In the genomic region with DNA sequence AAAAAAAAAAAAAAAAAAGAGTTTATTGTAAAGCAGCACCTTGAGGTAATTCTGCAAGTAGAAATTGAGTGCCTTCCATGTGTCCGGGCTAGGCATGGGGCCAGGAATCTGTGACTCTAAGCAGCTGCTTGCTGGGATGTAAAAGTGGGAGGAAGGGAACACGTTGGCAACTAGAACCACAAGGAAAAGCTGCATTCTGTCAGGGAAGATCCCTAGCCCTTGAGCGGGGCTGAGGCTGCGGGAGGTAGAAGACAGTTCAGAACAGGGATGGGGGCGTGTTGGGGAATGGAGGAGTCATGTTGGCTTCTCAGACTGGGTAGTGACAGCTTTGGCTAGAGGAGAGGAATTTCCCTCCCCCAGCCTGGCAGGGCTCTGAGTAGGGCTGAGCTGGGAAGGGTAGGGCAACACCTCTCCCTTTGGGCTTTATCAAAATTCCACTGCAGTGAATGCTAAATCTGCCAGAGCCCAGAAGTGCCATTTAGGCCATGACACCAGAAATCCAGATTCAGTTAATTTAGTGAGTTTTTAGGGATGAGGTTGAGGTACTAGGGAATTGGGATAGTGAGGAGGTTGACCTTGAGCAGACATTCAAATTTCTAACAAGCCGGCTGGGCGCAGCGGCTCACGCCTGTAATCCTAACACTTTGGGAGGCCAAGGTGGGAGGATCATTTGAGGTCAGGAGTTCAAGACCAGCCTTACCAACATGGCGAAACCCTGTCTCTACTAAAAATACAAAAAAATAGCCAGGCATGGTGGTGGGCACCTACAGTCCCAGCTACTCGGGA, we compare ENCODE assay signal across 9 cellular contexts. TPM values are rescaled to one million over a fixed set of nuclear protein-coding genes. Genes with fewer than 3 reads are reported as not detected.
DNase-seq lines count a peak whose midpoint lies in the region; ATAC-seq and TF ChIP-seq lines count a peak whose summit lies in the region.
"Had no signal": no experiment of that assay in that cellular context is flagged by ENCODE, and none has a peak within 500 bp of the region (broad histone marks: within the 10 kb centered on the region; RNA-seq: fewer than 3 reads in every experiment).

No MANE protein-coding gene starts in this region.

- ATAC-seq in heart right ventricle: peak; percentile 26 to 73 (median 67)
- ATAC-seq in HG02840 (IDR thresholded peaks at IDR 0.05; ENCODE audit: low FRiP score, unreplicated experiment): no peak

- H3K4me1 ChIP-seq in adrenal gland (replicated peaks in 1 of 2) (peaks cover 21 to 35% of the 10 kb centered on the region in 2 donors), heart right ventricle (peaks cover 4 to 49% (median 37%) of the 10 kb centered on the region in 9 donors), sigmoid colon (peaks cover 0 to 55% (median 36%) of the 10 kb centered on the region in 4 donors)

- H3K27ac ChIP-seq in adrenal gland: peak overlapping the region in 3 of 5 donors; percentile 42 to 86 (median 78)
- peak overlapping the region; percentile 60 to 96 (median 87) for H3K27ac ChIP-seq in heart right ventricle
- H3K27ac ChIP-seq in sigmoid colon: peak overlapping the region; percentile 80 to 99 (median 90)

- peak in 1 of 2 donors; percentile 24 for TF ChIP-seq POLR2A in adrenal gland (IDR thresholded peaks at IDR 0.05)
- TF ChIP-seq POLR2A in sigmoid colon (IDR thresholded peaks at IDR 0.05): no peak

- intact Hi-C loops in adrenal gland (cut with DNase I) (no loop called here), heart right ventricle (cut with DNase I) (no loop called here), sigmoid colon (cut with DNase I) (loop anchor here (2.0 to 10.0 kb wide), 2 partner anchors 75 to 263 kb away; a partner anchor contains a TSS)

- H3K27me3 ChIP-seq in adrenal gland: no peaks in the 10 kb centered on the region
- no peaks in the 10 kb centered on the region for H3K27me3 ChIP-seq in heart right ventricle
- H3K27me3 ChIP-seq in sigmoid colon: no peaks in the 10 kb centered on the region

- 58 to 64% (median 59%) methylated on average over 11 of the region's 11 CpGs for WGBS in adrenal gland, 4 donors
- 33 to 47% methylated on average over 11 of the region's 11 CpGs for WGBS in heart right ventricle, 2 donors
- WGBS in sigmoid colon, 2 donors: 52 to 71% methylated on average over 11 of the region's 11 CpGs

- no peak overlapping the region for H3K4me3 ChIP-seq in adrenal gland
- peak overlapping the region in 1 of 10 donors; percentile 9 for H3K4me3 ChIP-seq in heart right ventricle
- no peak overlapping the region for H3K4me3 ChIP-seq in sigmoid colon

- TF ChIP-seq EP300 in sigmoid colon (IDR thresholded peaks at IDR 0.05): peak in 1 of 4 donors; percentile 52

- no peaks in the 10 kb centered on the region for H3K36me3 ChIP-seq in adrenal gland (replicated peaks in 1 of 2)
- no peaks in the 10 kb centered on the region for H3K36me3 ChIP-seq in heart right ventricle
- no peaks in the 10 kb centered on the region for H3K36me3 ChIP-seq in sigmoid colon

- H3K9me3 ChIP-seq in adrenal gland (replicated peaks in 1 of 3) (no peaks in the 10 kb centered on the region), heart right ventricle (no peaks in the 10 kb centered on the region), sigmoid colon (no peaks in the 10 kb centered on the region)

- DNase-seq in GM04504 (ENCODE audit: low read depth) (peak; percentile 76), adrenal gland (peak; percentile 65 to 94 (median 85)), heart right ventricle (peak; percentile 66 to 80), sigmoid colon (peak; percentile 96), COLO829 (ENCODE audit: low spot score) (no peak), dermis blood vessel endothelial cell (no peak)
- DNase-seq in activated CD4-positive, alpha-beta T cell treated with anti-CD3 and anti-CD28 coated beads for 1 hour: no peak
- DNase-seq: activated naive CD4-positive, alpha-beta T cell treated with anti-CD3 and anti-CD28 coated beads, Interleukin-2, amount 50 U/mL, for 16 hours had no signal

- no peak for TF ChIP-seq CTCF in adrenal gland (IDR thresholded peaks at IDR 0.05)
- TF ChIP-seq CTCF in heart right ventricle (IDR thresholded peaks at IDR 0.05): no peak
- TF ChIP-seq CTCF in sigmoid colon (IDR thresholded peaks at IDR 0.05): no peak

RNA-seq across cellular contexts. Expression of a gene that starts 3.4 kb away (rescaled TPM):
- total RNA-seq in adrenal gland: 10 to 100 TPM; 18.2 to 45.9 (median 30.0) TPM
- polyA plus RNA-seq in adrenal gland: 10 to 100 TPM; 11.4 to 25.7 (median 13.9) TPM
- total RNA-seq in heart right ventricle: 10 to 100 TPM; 14.7 to 72.5 (median 27.7) TPM
- 10 to 100 TPM in 1 of 2 donors, 1 to 10 TPM in 1; 7.8 to 18.1 TPM for polyA plus RNA-seq in heart right ventricle
- total RNA-seq in sigmoid colon: 10 to 100 TPM; 42.1 to 90.8 (median 74.7) TPM
- polyA plus RNA-seq in sigmoid colon: 10 to 100 TPM; 17.4 to 42.1 (median 17.6) TPM
- 37.9 and 43.2 TPM in 2 replicates for total RNA-seq in dermis blood vessel endothelial cell

RNA-seq across cellular contexts. Expression of a gene that starts 13.4 kb away (rescaled TPM):
- total RNA-seq in adrenal gland: 10 to 100 TPM in 7 of 8 donors, 1 to 10 TPM in 1; 9.4 to 32.6 (median 21.2) TPM
- 10 to 100 TPM in 1 of 3 donors, 1 to 10 TPM in 2; 7.2 to 31.8 (median 7.2) TPM for polyA plus RNA-seq in adrenal gland
- total RNA-seq in heart right ventricle: 10 to 100 TPM; 12.1 to 26.3 (median 18.3) TPM
- polyA plus RNA-seq in heart right ventricle: 1 to 10 TPM; 3.6 to 8.2 TPM
- total RNA-seq in sigmoid colon: 10 to 100 TPM; 21.6 to 26.6 (median 22.5) TPM
- polyA plus RNA-seq in sigmoid colon: 1 to 10 TPM in 2 of 3 donors, under 1 TPM in 1; 0.60 to 6.5 (median 1.6) TPM
- 19.2 and 27.4 TPM in 2 replicates for total RNA-seq in dermis blood vessel endothelial cell

Comparison
In these comparisons a context has a peak if more than half of its experiments do, and no peak if none do; other contexts are left out.
1. DNase-seq: peak in GM04504 (single experiment), adrenal gland (7 of 7), heart right ventricle (2 of 2) and sigmoid colon (single experiment); none in COLO829 (single experiment), activated CD4-positive, alpha-beta T cell treated with anti-CD3 and anti-CD28 coated beads for 1 hour (single experiment) and dermis blood vessel endothelial cell (single experiment).
2. Peak in every context shown above with its lines, with median percentiles within 50 percentile points of each other: H3K27ac ChIP-seq.